7 cellular contexts compared by ENCODE assay signal in genomic region chr19:19871932-19872331, GRCh38.
"Had no signal": no experiment of that assay in that cellular context is flagged by ENCODE, and none has a peak within 500 bp of the region (broad histone marks: within the 10 kb centered on the region; RNA-seq: fewer than 3 reads in every experiment).

No MANE protein-coding gene starts in this region.

- DNase-seq: hypothalamus, right cardiac atrium, small intestine had no signal

- H3K9me3 Mint-ChIP-seq: stimulated activated memory B cell treated with anti-CD40 and anti-IgM and Interleukin-4, amounts not matched to agents 10 μg/mL and 1 μg/mL and 100 μg/mL, for 72 hours had no signal

- H3K4me3 Mint-ChIP-seq: stimulated activated memory B cell treated with anti-CD40 and anti-IgM and Interleukin-4, amounts not matched to agents 10 μg/mL and 1 μg/mL and 100 μg/mL, for 72 hours; type B pancreatic cell had no signal

- H3K27ac Mint-ChIP-seq: activated T-helper 2 cell treated with anti-CD3 and anti-CD28 coated beads, Interferon-gamma antibody, Interleukin-2, Interleukin-4, amounts not matched to agents 10 μg/mL and 5 μg/mL and 100 μg/mL, durations not matched to agents 14 hours and 24 hours and 36 hours; stimulated activated memory B cell treated with anti-CD40 and anti-IgM and Interleukin-4, amounts not matched to agents 10 μg/mL and 1 μg/mL and 100 μg/mL, for 72 hours; type B pancreatic cell had no signal

- H3K27me3 Mint-ChIP-seq: stimulated activated memory B cell treated with anti-CD40 and anti-IgM and Interleukin-4, amounts not matched to agents 10 μg/mL and 1 μg/mL and 100 μg/mL, for 72 hours; type B pancreatic cell had no signal

- ATAC-seq: esophagus mucosa; right cardiac atrium; stimulated activated memory B cell treated with anti-CD40 and anti-IgM and Interleukin-4, amounts not matched to agents 10 μg/mL and 1 μg/mL and 100 μg/mL, for 72 hours had no signal
